ENCODE assay signal across 21 cellular contexts in the genomic region with DNA sequence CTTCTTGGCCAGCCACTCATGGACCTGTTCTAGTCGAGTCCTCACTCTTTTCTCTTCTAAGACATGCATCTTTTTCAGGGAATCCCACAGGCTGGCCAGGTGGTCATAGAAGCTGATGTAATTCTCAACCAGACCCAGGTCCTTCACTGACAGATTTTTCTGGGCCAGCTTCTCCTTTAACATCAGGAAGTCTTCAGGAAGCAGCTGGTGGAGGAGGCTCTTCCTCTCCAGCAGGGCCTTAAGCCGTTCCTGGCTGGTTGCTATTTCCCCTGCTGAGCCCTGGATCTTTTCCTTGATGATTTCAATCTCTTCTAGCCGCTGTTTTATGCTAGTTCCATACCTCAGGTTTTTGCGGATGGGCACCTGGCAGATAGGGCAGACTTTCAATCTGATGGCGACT. TPM values are rescaled to one million over a fixed set of nuclear protein-coding genes. Genes with fewer than 3 reads are reported as not detected.
DNase-seq lines count a peak whose midpoint lies in the region; ATAC-seq and TF ChIP-seq lines count a peak whose summit lies in the region.
"Had no signal": no experiment of that assay in that cellular context is flagged by ENCODE, and none has a peak within 500 bp of the region (broad histone marks: within the 10 kb centered on the region; RNA-seq: fewer than 3 reads in every experiment).

No MANE protein-coding gene starts in this region.

- H3K36me3 ChIP-seq in tibial artery = peaks cover 87 to 100% (median 98%) of the 10 kb centered on the region in 3 donors

- no peaks in the 10 kb centered on the region for H3K9me3 Mint-ChIP-seq in activated naive CD4-positive, alpha-beta T cell treated with anti-CD3 and anti-CD28 coated beads, Interleukin-2, amount 50 U/mL, for 72 hours
- no peaks in the 10 kb centered on the region for H3K9me3 Mint-ChIP-seq in chondrocyte (ENCODE audit: low read depth)
- H3K9me3 Mint-ChIP-seq: activated B cell treated with CpG ODN at 0.5 μM for 24 hours, HFFc6 had no signal

- no peak for ATAC-seq in activated naive CD4-positive, alpha-beta T cell treated with anti-CD3 and anti-CD28 coated beads, Interleukin-2, amount 50 U/mL, for 72 hours
- ATAC-seq: esophagus mucosa had no signal

- no peaks in the 10 kb centered on the region for H3K9me3 ChIP-seq in tibial artery
- H3K9me3 ChIP-seq: colonic mucosa, heart left ventricle, Peyer's patch, prostate gland, spleen had no signal

- H3K27ac Mint-ChIP-seq in activated naive CD4-positive, alpha-beta T cell treated with anti-CD3 and anti-CD28 coated beads, Interleukin-2, amount 50 U/mL, for 72 hours = peak overlapping the region; percentile 62 to 70
- H3K27ac Mint-ChIP-seq in chondrocyte (ENCODE audit: unreplicated experiment) = no peak overlapping the region
- H3K27ac Mint-ChIP-seq: HFFc6 had no signal

- no peak overlapping the region for H3K4me3 ChIP-seq in tibial artery
- H3K4me3 ChIP-seq: colonic mucosa, heart left ventricle, Peyer's patch, prostate gland, spleen had no signal

- no peaks in the 10 kb centered on the region for H3K4me1 ChIP-seq in tibial artery
- H3K4me1 ChIP-seq: colonic mucosa, prostate gland had no signal

- H3K4me1 Mint-ChIP-seq in chondrocyte (ENCODE audit: low read depth) = no peaks in the 10 kb centered on the region
- H3K4me1 Mint-ChIP-seq: activated B cell treated with CpG ODN at 0.5 μM for 24 hours had no signal

- H3K4me3 Mint-ChIP-seq in chondrocyte (ENCODE audit: unreplicated experiment) = no peak overlapping the region
- H3K4me3 Mint-ChIP-seq: activated B cell treated with CpG ODN at 0.5 μM for 24 hours, HFFc6 had no signal

- H3K27me3 Mint-ChIP-seq in chondrocyte (ENCODE audit: low read depth) = no peaks in the 10 kb centered on the region
- H3K27me3 Mint-ChIP-seq: activated B cell treated with CpG ODN at 0.5 μM for 24 hours had no signal

- intact Hi-C loops in tibial artery (cut with DNase I; ENCODE audit: low total_unique reads) = no loop called here

- no peaks in the 10 kb centered on the region for H3K27me3 ChIP-seq in tibial artery
- H3K27me3 ChIP-seq: colonic mucosa, heart left ventricle, Peyer's patch, spleen had no signal

- no peak for DNase-seq in activated naive CD4-positive, alpha-beta T cell treated with anti-CD3 and anti-CD28 coated beads, Interleukin-2, amount 50 U/mL, for 72 hours (ENCODE audit: low spot score in 2 of 2)
- DNase-seq in activated naive CD4-positive, alpha-beta T cell treated with anti-CD3 and anti-CD28 coated beads, Interleukin-2, amount 50 U/mL, for 16 hours = no peak
- DNase-seq in Kasumi-1 (lab: John Stamatoyannopoulos, UW) (peak; percentile 85 to 87), chondrocyte (ENCODE audit: low spot score) (peak; percentile 15), pons (ENCODE audit: low spot score) (peak; percentile 26), tibial artery (no peak), NOMO-1 treated with dmso at 0.1 percent for 144 hours (lab: John Stamatoyannopoulos, UW; ENCODE audit: unreplicated experiment) (no peak)
- DNase-seq in activated CD4-positive, CD25-positive, alpha-beta regulatory T cell treated with anti-CD3 and anti-CD28 coated beads, Interleukin-2, amount 50 U/mL, for 72 hours = no peak
- DNase-seq: activated B cell treated with CpG ODN at 0.5 μM for 24 hours, anterior cingulate cortex, colonic mucosa, DMS153, heart left ventricle, HFFc6, kidney, NCI-H1105, NCI-H774, Peyer's patch, spleen had no signal

- no peak overlapping the region for H3K27ac ChIP-seq in tibial artery
- H3K27ac ChIP-seq: colonic mucosa, Peyer's patch, prostate gland had no signal

- TF ChIP-seq CTCF in chondrocyte (IDR thresholded peaks at IDR 0.05) = no peak
- TF ChIP-seq CTCF in tibial artery (IDR thresholded peaks at IDR 0.05) = no peak

- peaks cover 4 to 13% of the 10 kb centered on the region in 2 donors for H3K36me3 Mint-ChIP-seq in activated naive CD4-positive, alpha-beta T cell treated with anti-CD3 and anti-CD28 coated beads, Interleukin-2, amount 50 U/mL, for 72 hours
- peaks cover 27% of the 10 kb centered on the region for H3K36me3 Mint-ChIP-seq in chondrocyte (ENCODE audit: low read depth)

RNA-seq across cellular contexts. Expression of gene DDX27, which starts 28.6 kb away (rescaled TPM):
- 10 to 100 TPM; 42.1 to 51.9 TPM for total RNA-seq in activated naive CD4-positive, alpha-beta T cell treated with anti-CD3 and anti-CD28 coated beads, Interleukin-2, amount 50 U/mL, for 72 hours
- 23.3 to 25.9 TPM (median 23.7 TPM) in 3 replicates for total RNA-seq in chondrocyte

RNA-seq across cellular contexts. Expression of gene ZNFX1, which starts 30.1 kb away (rescaled TPM):
- total RNA-seq in activated naive CD4-positive, alpha-beta T cell treated with anti-CD3 and anti-CD28 coated beads, Interleukin-2, amount 50 U/mL, for 72 hours = 10 to 100 TPM; 31.2 to 36.6 TPM
- total RNA-seq in chondrocyte = 36.0 to 38.7 TPM (median 36.4 TPM) in 3 replicates

RNA-seq across cellular contexts. Expression of gene STAU1, which starts 59.7 kb away (rescaled TPM):
- 10 to 100 TPM; 61.1 to 98.9 TPM for total RNA-seq in activated naive CD4-positive, alpha-beta T cell treated with anti-CD3 and anti-CD28 coated beads, Interleukin-2, amount 50 U/mL, for 72 hours
- total RNA-seq in chondrocyte = 76.8 to 77.6 TPM (median 77.2 TPM) in 3 replicates

Comparison
In these comparisons a context has a peak if more than half of its experiments do, and no peak if none do; other contexts are left out.
1. DNase-seq: peak in Kasumi-1 (2 of 2), chondrocyte (single experiment) and pons (single experiment); none in activated naive CD4-positive, alpha-beta T cell treated with anti-CD3 and anti-CD28 coated beads, Interleukin-2, amount 50 U/mL, for 72 hours (0 of 2), activated naive CD4-positive, alpha-beta T cell treated with anti-CD3 and anti-CD28 coated beads, Interleukin-2, amount 50 U/mL, for 16 hours (single experiment), activated CD4-positive, CD25-positive, alpha-beta regulatory T cell treated with anti-CD3 and anti-CD28 coated beads, Interleukin-2, amount 50 U/mL, for 72 hours (single experiment), tibial artery (0 of 2) and NOMO-1 treated with dmso at 0.1 percent for 144 hours (single experiment).